1 cellular context compared by ENCODE assay signal in the genomic region with DNA sequence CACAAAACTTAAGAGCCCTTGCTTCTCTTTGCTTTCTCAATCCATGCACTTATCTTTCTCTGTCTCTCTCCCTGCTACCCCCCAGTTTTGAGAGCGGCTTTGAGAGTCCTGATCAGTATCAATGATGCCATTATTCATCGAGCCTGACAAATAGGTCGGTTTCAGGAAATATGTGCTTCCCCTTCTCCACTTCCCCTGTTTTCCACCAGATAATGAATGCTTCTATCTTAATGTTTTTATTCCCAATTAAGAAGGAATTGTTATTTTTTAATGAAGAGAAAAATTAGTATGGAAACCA.
TF ChIP-seq lines count a peak whose summit lies in the region.

No MANE protein-coding gene starts in this region.

TF ChIP-seq in A549, 52 proteins besides CTCF, POLR2A, EP300 and RAD21 (continued from another document):
- TF ChIP-seq, protein P1, sequence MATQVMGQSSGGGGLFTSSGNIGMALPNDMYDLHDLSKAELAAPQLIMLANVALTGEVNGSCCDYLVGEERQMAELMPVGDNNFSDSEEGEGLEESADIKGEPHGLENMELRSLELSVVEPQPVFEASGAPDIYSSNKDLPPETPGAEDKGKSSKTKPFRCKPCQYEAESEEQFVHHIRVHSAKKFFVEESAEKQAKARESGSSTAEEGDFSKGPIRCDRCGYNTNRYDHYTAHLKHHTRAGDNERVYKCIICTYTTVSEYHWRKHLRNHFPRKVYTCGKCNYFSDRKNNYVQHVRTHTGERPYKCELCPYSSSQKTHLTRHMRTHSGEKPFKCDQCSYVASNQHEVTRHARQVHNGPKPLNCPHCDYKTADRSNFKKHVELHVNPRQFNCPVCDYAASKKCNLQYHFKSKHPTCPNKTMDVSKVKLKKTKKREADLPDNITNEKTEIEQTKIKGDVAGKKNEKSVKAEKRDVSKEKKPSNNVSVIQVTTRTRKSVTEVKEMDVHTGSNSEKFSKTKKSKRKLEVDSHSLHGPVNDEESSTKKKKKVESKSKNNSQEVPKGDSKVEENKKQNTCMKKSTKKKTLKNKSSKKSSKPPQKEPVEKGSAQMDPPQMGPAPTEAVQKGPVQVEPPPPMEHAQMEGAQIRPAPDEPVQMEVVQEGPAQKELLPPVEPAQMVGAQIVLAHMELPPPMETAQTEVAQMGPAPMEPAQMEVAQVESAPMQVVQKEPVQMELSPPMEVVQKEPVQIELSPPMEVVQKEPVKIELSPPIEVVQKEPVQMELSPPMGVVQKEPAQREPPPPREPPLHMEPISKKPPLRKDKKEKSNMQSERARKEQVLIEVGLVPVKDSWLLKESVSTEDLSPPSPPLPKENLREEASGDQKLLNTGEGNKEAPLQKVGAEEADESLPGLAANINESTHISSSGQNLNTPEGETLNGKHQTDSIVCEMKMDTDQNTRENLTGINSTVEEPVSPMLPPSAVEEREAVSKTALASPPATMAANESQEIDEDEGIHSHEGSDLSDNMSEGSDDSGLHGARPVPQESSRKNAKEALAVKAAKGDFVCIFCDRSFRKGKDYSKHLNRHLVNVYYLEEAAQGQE (IDR thresholded peaks at IDR 0.05), result no peak
- no peak for TF ChIP-seq HEYL (CRISPR knock-in tag; IDR thresholded peaks at IDR 0.05)
- no peak for TF ChIP-seq JUN (IDR thresholded peaks at IDR 0.05)
- TF ChIP-seq, protein P2, sequence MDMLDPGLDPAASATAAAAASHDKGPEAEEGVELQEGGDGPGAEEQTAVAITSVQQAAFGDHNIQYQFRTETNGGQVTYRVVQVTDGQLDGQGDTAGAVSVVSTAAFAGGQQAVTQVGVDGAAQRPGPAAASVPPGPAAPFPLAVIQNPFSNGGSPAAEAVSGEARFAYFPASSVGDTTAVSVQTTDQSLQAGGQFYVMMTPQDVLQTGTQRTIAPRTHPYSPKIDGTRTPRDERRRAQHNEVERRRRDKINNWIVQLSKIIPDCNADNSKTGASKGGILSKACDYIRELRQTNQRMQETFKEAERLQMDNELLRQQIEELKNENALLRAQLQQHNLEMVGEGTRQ (IDR thresholded peaks at IDR 0.05), result no peak
- TF ChIP-seq, protein P3, sequence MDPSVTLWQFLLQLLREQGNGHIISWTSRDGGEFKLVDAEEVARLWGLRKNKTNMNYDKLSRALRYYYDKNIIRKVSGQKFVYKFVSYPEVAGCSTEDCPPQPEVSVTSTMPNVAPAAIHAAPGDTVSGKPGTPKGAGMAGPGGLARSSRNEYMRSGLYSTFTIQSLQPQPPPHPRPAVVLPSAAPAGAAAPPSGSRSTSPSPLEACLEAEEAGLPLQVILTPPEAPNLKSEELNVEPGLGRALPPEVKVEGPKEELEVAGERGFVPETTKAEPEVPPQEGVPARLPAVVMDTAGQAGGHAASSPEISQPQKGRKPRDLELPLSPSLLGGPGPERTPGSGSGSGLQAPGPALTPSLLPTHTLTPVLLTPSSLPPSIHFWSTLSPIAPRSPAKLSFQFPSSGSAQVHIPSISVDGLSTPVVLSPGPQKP (IDR thresholded peaks at IDR 0.05; ENCODE audit: low read depth, low read length), result no peak
- TF ChIP-seq, protein P4, sequence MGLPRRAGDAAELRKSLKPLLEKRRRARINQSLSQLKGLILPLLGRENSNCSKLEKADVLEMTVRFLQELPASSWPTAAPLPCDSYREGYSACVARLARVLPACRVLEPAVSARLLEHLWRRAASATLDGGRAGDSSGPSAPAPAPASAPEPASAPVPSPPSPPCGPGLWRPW (IDR thresholded peaks at IDR 0.05), result no peak
- TF ChIP-seq CBX8 (IDR thresholded peaks at IDR 0.05), result no peak
- TF ChIP-seq EHF (CRISPR knock-in tag; IDR thresholded peaks at IDR 0.05), result no peak
- no peak for TF ChIP-seq SREBF2 (IDR thresholded peaks at IDR 0.05)
- TF ChIP-seq RCOR1 (IDR thresholded peaks at IDR 0.05; ENCODE audit: low read depth, low read length), result no peak
- no peak for TF ChIP-seq FOSB (CRISPR knock-in tag; IDR thresholded peaks at IDR 0.05)
- no peak for TF ChIP-seq NPAS2 (CRISPR knock-in tag; IDR thresholded peaks at IDR 0.05; ENCODE audit: borderline replicate concordance)
- TF ChIP-seq CBX2 (IDR thresholded peaks at IDR 0.05; ENCODE audit: borderline replicate concordance, low read depth), result no peak
- TF ChIP-seq, protein P5, sequence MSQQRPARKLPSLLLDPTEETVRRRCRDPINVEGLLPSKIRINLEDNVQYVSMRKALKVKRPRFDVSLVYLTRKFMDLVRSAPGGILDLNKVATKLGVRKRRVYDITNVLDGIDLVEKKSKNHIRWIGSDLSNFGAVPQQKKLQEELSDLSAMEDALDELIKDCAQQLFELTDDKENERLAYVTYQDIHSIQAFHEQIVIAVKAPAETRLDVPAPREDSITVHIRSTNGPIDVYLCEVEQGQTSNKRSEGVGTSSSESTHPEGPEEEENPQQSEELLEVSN (IDR thresholded peaks at IDR 0.05; ENCODE audit: borderline replicate concordance, low read depth), result no peak
